ENCODE assay signal across 8 cellular contexts in genomic region chr12:53493610-53494391, GRCh38. TPM values are rescaled to one million over a fixed set of nuclear protein-coding genes. Genes with fewer than 3 reads are reported as not detected.
DNase-seq lines count a peak whose midpoint lies in the region; ATAC-seq, FAIRE-seq and TF ChIP-seq lines count a peak whose summit lies in the region.

No MANE protein-coding gene starts in this region.

- H3K4me2 ChIP-seq in GM12878 (ENCODE audit: control insufficient read depth, insufficient read depth) (peak overlapping the region; percentile 96), mesendoderm (ENCODE audit: low read length) (peak overlapping the region; percentile 68)

- POLR2A ChIA-PET in GM12878 (lab: Charles Lee) = interaction anchor here (0.6 to 2.1 kb wide), 8 partner anchors 12 to 287 kb away, joined by 3 to 6 read pairs (median 3); partner anchors contain the start of gene ITGB7

- no peaks in the 10 kb centered on the region for H4K20me1 ChIP-seq in GM12878 (ENCODE audit: control insufficient read depth, insufficient read depth)

- RAD21 ChIA-PET in GM12878 (lab: Charles Lee; ENCODE audit: unreplicated experiment) = interaction anchor here (1.0 to 1.5 kb wide), 5 partner anchors 12 to 182 kb away, joined by 3 to 7 read pairs (median 4); partner anchors contain the start of gene ATP5MC2

- H2BK15ac ChIP-seq in mesendoderm (replicated peaks; ENCODE audit: low read depth) = no peak overlapping the region

- SMC1A ChIA-PET in GM12878 (lab: Charles Lee; ENCODE audit: uncharacterized antibody, unreplicated experiment) = interaction anchor here (0.6 to 3.1 kb wide), 8 partner anchors 15 to 250 kb away, joined by 3 to 9 read pairs (median 3); no protein-coding TSS in a partner anchor

- peak; percentile 68 for FAIRE-seq in GM12878 (lab: Jason Lieb, UNC)

- H3K27me3 ChIP-seq in right atrium auricular region = no peaks in the 10 kb centered on the region
- H3K27me3 ChIP-seq in GM12878 (replicated peaks in 1 of 2; ENCODE audit: control insufficient read depth in 2 of 2, insufficient read depth in 2 of 2, low read length in 1 of 2) = no peaks in the 10 kb centered on the region
- H3K27me3 ChIP-seq in mesendoderm (ENCODE audit: insufficient read depth, low read length, poor library complexity) = no peaks in the 10 kb centered on the region
- H3K27me3 ChIP-seq in uterus = no peaks in the 10 kb centered on the region

- no peak overlapping the region for H2BK120ac ChIP-seq in mesendoderm (ENCODE audit: low read depth, low read length)

- no peaks in the 10 kb centered on the region for H3K36me3 ChIP-seq in right atrium auricular region
- H3K36me3 ChIP-seq in GM12878 (ENCODE audit: control insufficient read depth in 2 of 2, insufficient read depth in 2 of 2, low read length in 1 of 2) = no peaks in the 10 kb centered on the region
- no peaks in the 10 kb centered on the region for H3K36me3 ChIP-seq in mesendoderm (ENCODE audit: control insufficient read depth, insufficient read depth, low read length)
- H3K36me3 ChIP-seq in uterus = no peaks in the 10 kb centered on the region

- H2AFZ ChIP-seq in GM12878 (ENCODE audit: control insufficient read depth, low read depth, low read length) = peak overlapping the region; percentile 90

- no peak overlapping the region for H3K4ac ChIP-seq in mesendoderm (ENCODE audit: low read depth, low read length)

- peak overlapping the region; percentile 70 for H3K56ac ChIP-seq in mesendoderm (ENCODE audit: low read length)

- H4K5ac ChIP-seq in mesendoderm (ENCODE audit: low read length) = no peak overlapping the region

- TF ChIP-seq CTCF in right atrium auricular region (IDR thresholded peaks at IDR 0.05) (no peak), GM12878 (IDR thresholded peaks at IDR 0.05 in 2 of 3, conservative IDR thresholded peaks at IDR 0.05 in 1 of 3; ENCODE audit: control insufficient read depth in 2 of 3, extremely low read depth in 1 of 3, insufficient read depth in 1 of 3, low read depth in 3 of 3, low read length in 3 of 3) (no peak), uterus (IDR thresholded peaks at IDR 0.05) (no peak)

- H3K9me3 ChIP-seq in right atrium auricular region = no peaks in the 10 kb centered on the region
- H3K9me3 ChIP-seq in GM12878 (replicated peaks; ENCODE audit: control insufficient read depth, insufficient read depth, low read length) = no peaks in the 10 kb centered on the region
- no peaks in the 10 kb centered on the region for H3K9me3 ChIP-seq in uterus

- peak overlapping the region; percentile 74 for H3K9ac ChIP-seq in GM12878 (ENCODE audit: control insufficient read depth, insufficient read depth, low read length)
- H3K9ac ChIP-seq in mesendoderm (ENCODE audit: low read length) = peak overlapping the region; percentile 41

- peak overlapping the region; percentile 82 to 86 for H3K27ac ChIP-seq in right atrium auricular region
- H3K27ac ChIP-seq in GM12878 (ENCODE audit: control insufficient read depth, insufficient read depth) = peak overlapping the region; percentile 46; the same call in 1 of the 2 replicates
- peak overlapping the region; percentile 9 for H3K27ac ChIP-seq in mesendoderm (ENCODE audit: low read depth, low read length)
- peak overlapping the region; percentile 90 to 92 for H3K27ac ChIP-seq in uterus

- peak overlapping the region; percentile 30 for H4K8ac ChIP-seq in mesendoderm (ENCODE audit: low read depth, low read length)

- intact Hi-C loops in left ventricle myocardium superior (cut with micrococcal nuclease) = no loop called here
- intact Hi-C loops in GM12878 (cut with micrococcal nuclease; ENCODE audit: unreplicated experiment) = no loop called here
- intact Hi-C loops in uterus (cut with DNase I; ENCODE audit: low total_unique reads) = no loop called here

- no peak overlapping the region for H2AK5ac ChIP-seq in mesendoderm (ENCODE audit: low read length)

- TF ChIP-seq RAD21 in GM12878 (IDR thresholded peaks at IDR 0.05; ENCODE audit: insufficient read depth, low read depth, low read length) = no peak

- H3K23ac ChIP-seq in mesendoderm (ENCODE audit: low read length) = peak overlapping the region; percentile 12

- H3K4me3 ChIP-seq in right atrium auricular region (peak overlapping the region; percentile 49 to 60), GM12878 (peak overlapping the region; percentile 87), mesendoderm (ENCODE audit: low read length) (no peak overlapping the region), uterus (peak overlapping the region; percentile 51 to 67)

- TF ChIP-seq EP300 in GM12878 (IDR thresholded peaks at IDR 0.05; ENCODE audit: borderline replicate concordance in 1 of 2, control insufficient read depth in 1 of 2, low read depth in 2 of 2, low read length in 2 of 2) = no peak

- H3K79me1 ChIP-seq in mesendoderm (ENCODE audit: low read length) = no peaks in the 10 kb centered on the region

- peak overlapping the region; percentile 19 for H3K18ac ChIP-seq in mesendoderm (ENCODE audit: low read length)

- H3K4me1 ChIP-seq in right atrium auricular region = peaks cover 0 to 32% of the 10 kb centered on the region in 2 donors
- peaks cover 17% of the 10 kb centered on the region for H3K4me1 ChIP-seq in GM12878 (ENCODE audit: control insufficient read depth, insufficient read depth, low read length)
- H3K4me1 ChIP-seq in mesendoderm (ENCODE audit: control insufficient read depth, low read depth, low read length) = peaks cover 21% of the 10 kb centered on the region
- peaks cover 0 to 5% of the 10 kb centered on the region in 2 donors for H3K4me1 ChIP-seq in uterus

- TF ChIP-seq POLR2A in GM12878 (IDR thresholded peaks at IDR 0.05; ENCODE audit: low read depth, low read length) = no peak
- TF ChIP-seq POLR2A in uterus (IDR thresholded peaks at IDR 0.05) = no peak

- H3K79me2 ChIP-seq in GM12878 (ENCODE audit: control insufficient read depth, insufficient read depth, low read length) = no peaks in the 10 kb centered on the region
- no peaks in the 10 kb centered on the region for H3K79me2 ChIP-seq in mesendoderm (ENCODE audit: control insufficient read depth, insufficient read depth, low read length)

- CTCF ChIA-PET in GM12878 (lab: Yijun Ruan, JAX) = interaction anchor here (0.8 to 4.8 kb wide), 7 partner anchors 9 to 169 kb away, joined by 3 to 20 read pairs (median 3); partner anchors contain the start of genes NPFF and PRR13

- DNase-seq in right atrium auricular region (ENCODE audit: low spot score) = no peak
- DNase-seq in left ventricle myocardium superior = no peak
- no peak for DNase-seq in GM12878 (ENCODE audit: low read depth, low spot score)
- DNase-seq in mesendoderm = peak; percentile 66
- peak in 1 of 2 donors; percentile 20 for DNase-seq in uterus
- DNase-seq in SIG-M5 (lab: John Stamatoyannopoulos, UW) = no peak
- DNase-seq in middle frontal gyrus (ENCODE audit: extremely low spot score, low spot score) = no peak
- DNase-seq in iPS-NIHi7 (ENCODE audit: extremely low spot score) = no peak

- ATAC-seq in left ventricle myocardium superior = no peak
- peak; percentile 5 for ATAC-seq in GM12878

- in situ Hi-C loops in GM12878 (cut with MboI) = no loop called here

- no peak overlapping the region for H2BK5ac ChIP-seq in mesendoderm (ENCODE audit: low read length)

- 62% methylated on average over 11 of the region's 11 CpGs for WGBS in GM12878 (ENCODE audit: insufficient coverage, insufficient replicate concordance, low lambda C conversion rate, missing lambda C conversion rate)
- no CpG with 5 or more reads among the region's 11 CpGs for WGBS in mesendoderm (ENCODE audit: extremely low coverage, insufficient coverage, low lambda C conversion rate)

- TSS peak; percentile 70 for BruUV-seq in GM12878 (replicated peaks; lab: Mats Ljungman, UMichigan)

RNA-seq across cellular contexts. Expression of gene MAP3K12, which starts 5.5 kb away (rescaled TPM):
- total RNA-seq in right atrium auricular region (1 to 10 TPM; 2.6 to 9.8 TPM), left ventricle myocardium superior (4.2 TPM), GM12878 (2014; rRNA removed) (8.5 and 10.1 TPM in 2 replicates), GM12878 (2014; rRNA removed; fragmentation: Illumina TruSeq; extraction: Trizol) (4.8 and 5.2 TPM in 2 replicates), GM12878 (2021) (9.4 and 10.4 TPM in 2 replicates), uterus (10 to 100 TPM; 13.8 to 65.8 (median 34.7) TPM)
- total RNA-seq in GM12878 (2013; cell fraction: nucleolus; rRNA removed) = 22.1 and 24.5 TPM in 2 replicates
- 9.5 TPM for polyA plus RNA-seq in GM12878 (2011; ENCODE audit: low read depth)
- polyA plus RNA-seq in GM12878 (2011; rRNA removed) (8.7 and 14.9 TPM in 2 replicates), GM12878 (2014; fragmentation: Illumina TruSeq; extraction: Trizol) (6.1 and 9.4 TPM in 2 replicates), GM12878 (2014; fragmentation: Nextera tagmentation; extraction: Ambion mirVana) (1 to 10 TPM in 1 of 2 experiments, under 1 TPM in 1; 0.45 to 1.2 TPM), GM12878 (2014; rRNA removed) (13.6 and 14.1 TPM in 2 replicates), GM12878 (2016; fragmentation: Nextera tagmentation; extraction: Ambion mirVana) (1 to 10 TPM; 4.2 to 4.6 TPM)
- 14.6 and 17.1 TPM in 2 replicates for polyA plus RNA-seq in GM12878 (2011; cell fraction: cytosol; rRNA removed)
- 154 and 166 TPM in 2 replicates for polyA plus RNA-seq in GM12878 (2011; cell fraction: nucleus; rRNA removed)
- 10.0 TPM in 2 replicates for polyA plus RNA-seq in GM12878 (2012)
- polyA minus RNA-seq in GM12878 (2011; rRNA and poly(A)+ RNA removed) = 10.8 and 12.7 TPM in 2 replicates
- polyA minus RNA-seq in GM12878 (2011; cell fraction: cytosol; rRNA and poly(A)+ RNA removed) = 4.1 and 4.7 TPM in 2 replicates
- 16.7 and 21.1 TPM in 2 replicates for polyA minus RNA-seq in GM12878 (2011; cell fraction: nucleus; rRNA and poly(A)+ RNA removed)
- 2.0 TPM for polyA plus RNA-seq in mesendoderm (2013, experiment 1 of 2)
- 1.8 TPM for polyA plus RNA-seq in mesendoderm (2013, experiment 2 of 2)

RNA-seq across cellular contexts. Expression of gene TARBP2, which starts 7.3 kb away (rescaled TPM):
- total RNA-seq in right atrium auricular region (10 to 100 TPM; 11.1 to 18.9 TPM), left ventricle myocardium superior (10.1 TPM), GM12878 (2014; rRNA removed) (46.1 and 47.1 TPM in 2 replicates), GM12878 (2014; rRNA removed; fragmentation: Illumina TruSeq; extraction: Trizol) (21.4 and 26.1 TPM in 2 replicates), GM12878 (2021) (42.4 and 43.2 TPM in 2 replicates), uterus (10 to 100 TPM in 3 of 4 donors, 1 to 10 TPM in 1; 6.7 to 33.2 (median 19.0) TPM)
- 36.0 and 51.7 TPM in 2 replicates for total RNA-seq in GM12878 (2013; cell fraction: nucleolus; rRNA removed)
- polyA plus RNA-seq in GM12878 (2011; ENCODE audit: low read depth) = 11.6 TPM
- polyA plus RNA-seq in GM12878 (2011; rRNA removed) (18.3 and 30.4 TPM in 2 replicates), GM12878 (2014; fragmentation: Illumina TruSeq; extraction: Trizol) (13.6 and 22.1 TPM in 2 replicates), GM12878 (2014; fragmentation: Nextera tagmentation; extraction: Ambion mirVana) (1 to 10 TPM; 5.5 to 9.4 TPM), GM12878 (2014; rRNA removed) (44.2 and 54.0 TPM in 2 replicates), GM12878 (2016; fragmentation: Nextera tagmentation; extraction: Ambion mirVana) (10 to 100 TPM; 58.7 to 60.1 TPM)
- polyA plus RNA-seq in GM12878 (2011; cell fraction: cytosol; rRNA removed) = 48.7 and 74.4 TPM in 2 replicates
- 192 and 199 TPM in 2 replicates for polyA plus RNA-seq in GM12878 (2011; cell fraction: nucleus; rRNA removed)
- 25.1 and 25.9 TPM in 2 replicates for polyA plus RNA-seq in GM12878 (2012)
- polyA minus RNA-seq in GM12878 (2011; rRNA and poly(A)+ RNA removed) = 17.8 and 36.9 TPM in 2 replicates
- polyA minus RNA-seq in GM12878 (2011; cell fraction: cytosol; rRNA and poly(A)+ RNA removed) = 8.8 and 11.2 TPM in 2 replicates
- polyA minus RNA-seq in GM12878 (2011; cell fraction: nucleus; rRNA and poly(A)+ RNA removed) = 35.8 and 54.1 TPM in 2 replicates
- 37.4 TPM for polyA plus RNA-seq in mesendoderm (2013, experiment 1 of 2)
- 37.2 TPM for polyA plus RNA-seq in mesendoderm (2013, experiment 2 of 2)

RNA-seq across cellular contexts. Expression of gene NPFF, which starts 13.5 kb away (rescaled TPM):
- total RNA-seq in right atrium auricular region (not detected), left ventricle myocardium superior (not detected), GM12878 (2014; rRNA removed) (0.23 TPM in 1 of 2 replicates, not detected in the other), GM12878 (2014; rRNA removed; fragmentation: Illumina TruSeq; extraction: Trizol) (not detected in 2 replicates), GM12878 (2021) (not detected in 2 replicates), uterus (not detected)
- total RNA-seq in GM12878 (2013; cell fraction: nucleolus; rRNA removed) = not detected in 2 replicates
- polyA plus RNA-seq in GM12878 (2011; ENCODE audit: low read depth) = not detected
- polyA plus RNA-seq in GM12878 (2011; rRNA removed) (not detected in 2 replicates), GM12878 (2014; fragmentation: Illumina TruSeq; extraction: Trizol) (not detected in 2 replicates), GM12878 (2014; fragmentation: Nextera tagmentation; extraction: Ambion mirVana) (under 1 TPM; 0.21 to 0.69 TPM), GM12878 (2014; rRNA removed) (0.22 TPM in 1 of 2 replicates, not detected in the other), GM12878 (2016; fragmentation: Nextera tagmentation; extraction: Ambion mirVana) (not detected)
- polyA plus RNA-seq in GM12878 (2011; cell fraction: cytosol; rRNA removed) = 0.15 TPM in 1 of 2 replicates, not detected in the other
- polyA plus RNA-seq in GM12878 (2011; cell fraction: nucleus; rRNA removed) = not detected in 2 replicates
- polyA plus RNA-seq in GM12878 (2012) = not detected in 2 replicates
- not detected in 2 replicates for polyA minus RNA-seq in GM12878 (2011; rRNA and poly(A)+ RNA removed)
- polyA minus RNA-seq in GM12878 (2011; cell fraction: cytosol; rRNA and poly(A)+ RNA removed) = not detected in 2 replicates
- not detected in 2 replicates for polyA minus RNA-seq in GM12878 (2011; cell fraction: nucleus; rRNA and poly(A)+ RNA removed)
- polyA plus RNA-seq in mesendoderm (2013, experiment 1 of 2) = 0.25 TPM
- 0.59 TPM for polyA plus RNA-seq in mesendoderm (2013, experiment 2 of 2)

RNA-seq across cellular contexts. Expression of gene PCBP2, which starts 41.9 kb away (rescaled TPM):
- total RNA-seq in right atrium auricular region (100 to 1,000 TPM; 288 to 378 TPM), left ventricle myocardium superior (557 TPM), GM12878 (2014; rRNA removed) (155 and 164 TPM in 2 replicates), GM12878 (2014; rRNA removed; fragmentation: Illumina TruSeq; extraction: Trizol) (162 and 177 TPM in 2 replicates), GM12878 (2021) (803 and 817 TPM in 2 replicates), uterus (100 to 1,000 TPM; 364 to 929 (median 383) TPM)
- 454 and 500 TPM in 2 replicates for total RNA-seq in GM12878 (2013; cell fraction: nucleolus; rRNA removed)
- 722 TPM for polyA plus RNA-seq in GM12878 (2011; ENCODE audit: low read depth)
- polyA plus RNA-seq in GM12878 (2011; rRNA removed) (276 and 336 TPM in 2 replicates), GM12878 (2014; fragmentation: Illumina TruSeq; extraction: Trizol) (629 and 689 TPM in 2 replicates), GM12878 (2014; fragmentation: Nextera tagmentation; extraction: Ambion mirVana) (100 to 1,000 TPM; 318 to 348 TPM), GM12878 (2014; rRNA removed) (337 and 342 TPM in 2 replicates), GM12878 (2016; fragmentation: Nextera tagmentation; extraction: Ambion mirVana) (100 to 1,000 TPM; 109 to 127 TPM)
- polyA plus RNA-seq in GM12878 (2011; cell fraction: cytosol; rRNA removed) = 364 and 463 TPM in 2 replicates
- polyA plus RNA-seq in GM12878 (2011; cell fraction: nucleus; rRNA removed) = 570 and 649 TPM in 2 replicates
- polyA plus RNA-seq in GM12878 (2012) = 822 and 853 TPM in 2 replicates
- 693 and 777 TPM in 2 replicates for polyA minus RNA-seq in GM12878 (2011; rRNA and poly(A)+ RNA removed)
- polyA minus RNA-seq in GM12878 (2011; cell fraction: cytosol; rRNA and poly(A)+ RNA removed) = 382 and 437 TPM in 2 replicates
- 188 and 293 TPM in 2 replicates for polyA minus RNA-seq in GM12878 (2011; cell fraction: nucleus; rRNA and poly(A)+ RNA removed)
- polyA plus RNA-seq in mesendoderm (2013, experiment 1 of 2) = 605 TPM
- 607 TPM for polyA plus RNA-seq in mesendoderm (2013, experiment 2 of 2)

RNA-seq across cellular contexts. Expression of gene PRR13, which starts 52.3 kb away (rescaled TPM):
- 10 to 100 TPM; 38.8 to 60.6 TPM for total RNA-seq in right atrium auricular region
- 56.1 TPM for total RNA-seq in left ventricle myocardium superior
- 82.6 and 90.1 TPM in 2 replicates for total RNA-seq in GM12878 (2013; cell fraction: nucleolus; rRNA removed)
- 94.2 and 112 TPM in 2 replicates for total RNA-seq in GM12878 (2014; rRNA removed)
- 126 and 133 TPM in 2 replicates for total RNA-seq in GM12878 (2014; rRNA removed; fragmentation: Illumina TruSeq; extraction: Trizol)
- 214 and 224 TPM in 2 replicates for total RNA-seq in GM12878 (2021)
- 232 TPM for polyA plus RNA-seq in GM12878 (2011; ENCODE audit: low read depth)
- 111 and 116 TPM in 2 replicates for polyA plus RNA-seq in GM12878 (2011; rRNA removed)
- polyA plus RNA-seq in GM12878 (2011; cell fraction: cytosol; rRNA removed) = 130 and 141 TPM in 2 replicates
- polyA plus RNA-seq in GM12878 (2011; cell fraction: nucleus; rRNA removed) = 50.3 and 51.6 TPM in 2 replicates
- polyA plus RNA-seq in GM12878 (2012) = 263 and 277 TPM in 2 replicates
- 271 and 372 TPM in 2 replicates for polyA plus RNA-seq in GM12878 (2014; fragmentation: Illumina TruSeq; extraction: Trizol)
- 100 to 1,000 TPM; 339 to 381 TPM for polyA plus RNA-seq in GM12878 (2014; fragmentation: Nextera tagmentation; extraction: Ambion mirVana)
- polyA plus RNA-seq in GM12878 (2014; rRNA removed) = 195 TPM in 2 replicates
- polyA plus RNA-seq in GM12878 (2016; fragmentation: Nextera tagmentation; extraction: Ambion mirVana) = 100 to 1,000 TPM; 451 to 462 TPM
- 98.5 and 129 TPM in 2 replicates for polyA minus RNA-seq in GM12878 (2011; rRNA and poly(A)+ RNA removed)
- polyA minus RNA-seq in GM12878 (2011; cell fraction: cytosol; rRNA and poly(A)+ RNA removed) = 41.8 and 44.8 TPM in 2 replicates
- 22.7 and 45.4 TPM in 2 replicates for polyA minus RNA-seq in GM12878 (2011; cell fraction: nucleus; rRNA and poly(A)+ RNA removed)
- 289 TPM for polyA plus RNA-seq in mesendoderm (2013, experiment 1 of 2)
- polyA plus RNA-seq in mesendoderm (2013, experiment 2 of 2) = 292 TPM
- total RNA-seq in uterus = 10 to 100 TPM in 3 of 4 donors, 1 to 10 TPM in 1; 2.6 to 88.2 (median 20.1) TPM

Comparison
In these comparisons a context has a peak if more than half of its experiments do, and no peak if none do; other contexts are left out.
1. H3K27ac ChIP-seq: peak in every context shown above with its lines; median percentile 91 in uterus; 84 in right atrium auricular region; 46 in GM12878; 9 in mesendoderm.